ENCODE assay signal across 1 cellular context in the genomic region with DNA sequence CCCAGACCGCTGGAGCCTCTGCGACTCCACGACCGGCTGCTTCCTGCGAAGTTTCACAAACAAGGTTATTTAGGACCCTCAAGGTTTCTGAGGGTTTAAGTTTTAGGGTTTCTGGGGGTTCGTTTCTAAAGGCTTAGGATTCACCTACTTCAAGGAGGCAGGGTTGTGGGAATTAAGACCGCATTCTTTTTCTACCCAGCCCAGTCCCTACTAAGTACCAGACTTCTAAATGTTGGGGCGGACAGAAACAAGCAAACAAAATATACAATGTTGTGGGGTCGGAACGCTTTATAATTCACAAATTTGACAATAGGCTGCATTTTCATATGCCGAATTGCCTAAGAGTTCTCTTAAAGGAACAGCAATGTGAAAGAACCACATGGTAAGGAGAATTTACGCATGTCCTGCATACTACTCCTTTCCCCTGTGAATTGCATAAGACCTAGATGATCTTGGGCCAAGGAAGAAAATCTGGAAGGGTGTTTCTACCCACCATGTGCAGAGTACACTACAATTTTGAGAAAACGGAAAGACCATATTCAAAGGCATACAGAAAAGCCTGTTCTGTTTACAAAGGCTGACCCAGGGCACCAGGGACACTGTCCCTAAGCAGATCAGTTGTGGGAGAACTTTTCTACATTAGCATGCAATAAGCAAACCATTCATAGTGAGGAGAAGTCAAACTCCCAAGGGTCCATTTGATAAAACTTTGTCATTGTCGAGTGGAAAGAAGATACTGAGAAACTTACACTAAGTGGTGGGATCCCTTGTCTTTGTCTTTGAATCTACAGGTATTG.
TF ChIP-seq lines count a peak whose summit lies in the region.

No MANE protein-coding gene starts in this region.

TF ChIP-seq in HepG2, 621 proteins besides CTCF, POLR2A, EP300 and RAD21 (continued from another document and continues in another):
- TF ChIP-seq ZNF367 (CRISPR knock-in tag; IDR thresholded peaks at IDR 0.05; ENCODE audit: borderline replicate concordance) (no peak), THAP8 (CRISPR knock-in tag; IDR thresholded peaks at IDR 0.05; ENCODE audit: borderline replicate concordance) (no peak), MEIS2 (CRISPR knock-in tag; IDR thresholded peaks at IDR 0.05) (no peak), TCF7 (IDR thresholded peaks at IDR 0.05; ENCODE audit: low read depth) (0 out of 2 replicates have a peak, but pooled peaks have one; percentile 9), ZNF333 (CRISPR knock-in tag; IDR thresholded peaks at IDR 0.05; ENCODE audit: borderline replicate concordance) (no peak), MATR3 (CRISPR knock-in tag; IDR thresholded peaks at IDR 0.05) (no peak), ZNF354B (CRISPR knock-in tag; IDR thresholded peaks at IDR 0.05) (no peak), REXO4 (CRISPR knock-in tag; IDR thresholded peaks at IDR 0.05; ENCODE audit: borderline replicate concordance) (no peak), RXRA (CRISPR knock-in tag; IDR thresholded peaks at IDR 0.05) (no peak; the same call in 1 of the 2 replicates), SNAI1 (CRISPR knock-in tag; IDR thresholded peaks at IDR 0.05; ENCODE audit: borderline replicate concordance) (0 out of 2 replicates have a peak, but pooled peaks have one; percentile 15), E2F1 (CRISPR knock-in tag; IDR thresholded peaks at IDR 0.05) (no peak), TSC22D2 (CRISPR knock-in tag; IDR thresholded peaks at IDR 0.05; ENCODE audit: borderline replicate concordance) (no peak), SP5 (CRISPR knock-in tag; IDR thresholded peaks at IDR 0.05; ENCODE audit: borderline replicate concordance, low read depth) (peak; percentile 10; the same call in 1 of the 2 replicates), ZNF101 (CRISPR knock-in tag; IDR thresholded peaks at IDR 0.05; ENCODE audit: borderline replicate concordance, low read depth) (no peak), ZFP90 (CRISPR knock-in tag; IDR thresholded peaks at IDR 0.05; ENCODE audit: borderline replicate concordance) (no peak), ZNF512 (CRISPR knock-in tag; IDR thresholded peaks at IDR 0.05) (no peak), ZBTB43 (CRISPR knock-in tag; conservative IDR thresholded peaks at IDR 0.05) (0 out of 2 replicates have a peak, but pooled peaks have one; percentile 22), TBL1XR1 (IDR thresholded peaks at IDR 0.05; ENCODE audit: borderline replicate concordance, low read length, partially characterized antibody) (no peak), PRDM4 (CRISPR knock-in tag; IDR thresholded peaks at IDR 0.05; ENCODE audit: borderline replicate concordance) (no peak), ZNF672 (CRISPR knock-in tag; IDR thresholded peaks at IDR 0.05) (no peak), ZNF652 (CRISPR knock-in tag; IDR thresholded peaks at IDR 0.05; ENCODE audit: borderline replicate concordance, low read depth) (no peak), TAF15 (IDR thresholded peaks at IDR 0.05; ENCODE audit: low read depth, low read length, poor library complexity, severe bottlenecking) (no peak), THAP9 (CRISPR knock-in tag; IDR thresholded peaks at IDR 0.05; ENCODE audit: borderline replicate concordance) (no peak), ZNF530 (CRISPR knock-in tag; IDR thresholded peaks at IDR 0.05; ENCODE audit: low read depth) (no peak), GATAD1 (CRISPR knock-in tag; IDR thresholded peaks at IDR 0.05) (no peak), POLR2G (IDR thresholded peaks at IDR 0.05; ENCODE audit: low read depth, low read length) (no peak), SAP130 (CRISPR knock-in tag; IDR thresholded peaks at IDR 0.05; ENCODE audit: low read depth) (peak; percentile 70; the same call in 1 of the 2 replicates), ZFY (CRISPR knock-in tag; IDR thresholded peaks at IDR 0.05) (no peak), PHF21A (CRISPR knock-in tag; IDR thresholded peaks at IDR 0.05) (0 out of 2 replicates have a peak, but pooled peaks have one; percentile 37), ESRRA (CRISPR knock-in tag; IDR thresholded peaks at IDR 0.05; ENCODE audit: low read depth) (no peak), DDIT3 (CRISPR knock-in tag; IDR thresholded peaks at IDR 0.05) (no peak), ZNF337 (CRISPR knock-in tag; IDR thresholded peaks at IDR 0.05; ENCODE audit: borderline replicate concordance, low read depth) (no peak), HIVEP1 (CRISPR knock-in tag; IDR thresholded peaks at IDR 0.05) (no peak), THYN1 (CRISPR knock-in tag; IDR thresholded peaks at IDR 0.05; ENCODE audit: borderline replicate concordance, low read depth) (no peak), ZNF292 (CRISPR knock-in tag; IDR thresholded peaks at IDR 0.05; ENCODE audit: borderline replicate concordance, low read depth) (no peak), HMG20A (CRISPR knock-in tag; IDR thresholded peaks at IDR 0.05; ENCODE audit: borderline replicate concordance) (peak; percentile 25; the same call in 1 of the 2 replicates), ZNF317 (CRISPR knock-in tag; IDR thresholded peaks at IDR 0.05) (no peak), SMAD1 (CRISPR knock-in tag; IDR thresholded peaks at IDR 0.05; ENCODE audit: borderline replicate concordance, low read depth) (no peak), SMC3 (IDR thresholded peaks at IDR 0.05; ENCODE audit: low read length) (0 out of 2 replicates have a peak, but pooled peaks have one; percentile 5), CCAR2 (optimal IDR thresholded peaks at IDR 0.05; ENCODE audit: low read depth, low read length) (no peak), MED1 (CRISPR knock-in tag; IDR thresholded peaks at IDR 0.05) (0 out of 2 replicates have a peak, but pooled peaks have one; percentile 19), RORA (CRISPR knock-in tag; IDR thresholded peaks at IDR 0.05) (no peak), JUN (CRISPR knock-in tag; IDR thresholded peaks at IDR 0.05) (no peak), ZNF569 (CRISPR knock-in tag; IDR thresholded peaks at IDR 0.05; ENCODE audit: borderline replicate concordance) (no peak), RFX5 (IDR thresholded peaks at IDR 0.05; ENCODE audit: low read depth, low read length) (no peak), ZNF234 (CRISPR knock-in tag; conservative IDR thresholded peaks at IDR 0.05) (no peak)
- TF ChIP-seq, protein P1, sequence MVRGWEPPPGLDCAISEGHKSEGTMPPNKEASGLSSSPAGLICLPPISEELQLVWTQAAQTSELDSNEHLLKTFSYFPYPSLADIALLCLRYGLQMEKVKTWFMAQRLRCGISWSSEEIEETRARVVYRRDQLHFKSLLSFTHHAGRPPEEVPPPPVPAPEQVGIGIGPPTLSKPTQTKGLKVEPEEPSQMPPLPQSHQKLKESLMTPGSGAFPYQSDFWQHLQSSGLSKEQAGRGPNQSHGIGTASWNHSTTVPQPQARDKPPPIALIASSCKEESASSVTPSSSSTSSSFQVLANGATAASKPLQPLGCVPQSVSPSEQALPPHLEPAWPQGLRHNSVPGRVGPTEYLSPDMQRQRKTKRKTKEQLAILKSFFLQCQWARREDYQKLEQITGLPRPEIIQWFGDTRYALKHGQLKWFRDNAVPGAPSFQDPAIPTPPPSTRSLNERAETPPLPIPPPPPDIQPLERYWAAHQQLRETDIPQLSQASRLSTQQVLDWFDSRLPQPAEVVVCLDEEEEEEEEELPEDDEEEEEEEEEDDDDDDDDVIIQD (CRISPR knock-in tag; IDR thresholded peaks at IDR 0.05; ENCODE audit: low read depth) = 0 out of 2 replicates have a peak, but pooled peaks have one; percentile 10
- TF ChIP-seq, protein P2, sequence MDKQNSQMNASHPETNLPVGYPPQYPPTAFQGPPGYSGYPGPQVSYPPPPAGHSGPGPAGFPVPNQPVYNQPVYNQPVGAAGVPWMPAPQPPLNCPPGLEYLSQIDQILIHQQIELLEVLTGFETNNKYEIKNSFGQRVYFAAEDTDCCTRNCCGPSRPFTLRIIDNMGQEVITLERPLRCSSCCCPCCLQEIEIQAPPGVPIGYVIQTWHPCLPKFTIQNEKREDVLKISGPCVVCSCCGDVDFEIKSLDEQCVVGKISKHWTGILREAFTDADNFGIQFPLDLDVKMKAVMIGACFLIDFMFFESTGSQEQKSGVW (CRISPR knock-in tag; IDR thresholded peaks at IDR 0.05; ENCODE audit: borderline replicate concordance) = no peak
